Comparison of ENCODE assay signal across 21 cellular contexts in genomic region chr4:4735870-4736269, GRCh38.
DNase-seq lines count a peak whose midpoint lies in the region; ATAC-seq, FAIRE-seq and TF ChIP-seq lines count a peak whose summit lies in the region.
"Had no signal": no experiment of that assay in that cellular context is flagged by ENCODE, and none has a peak within 500 bp of the region (broad histone marks: within the 10 kb centered on the region; RNA-seq: fewer than 3 reads in every experiment).

No MANE protein-coding gene starts in this region.

- TF ChIP-seq CTCF in bronchial epithelial cell (IDR thresholded peaks at IDR 0.05; ENCODE audit: insufficient read depth, low read length, severe bottlenecking), result no peak

- peak; percentile 7 for DNase-seq in cardiac septum (ENCODE audit: low spot score)
- DNase-seq in Right ventricle myocardium superior, result no peak
- peak; percentile 4 for DNase-seq in bronchial epithelial cell (ENCODE audit: low read depth)
- DNase-seq in left kidney (ENCODE audit: low read depth, low spot score), result peak; percentile 33
- no peak for DNase-seq in NCI-H146 treated with DMSO at 0.1 percent for 48 hours (lab: John Stamatoyannopoulos, UW; ENCODE audit: unreplicated experiment)
- DNase-seq in activated CD4-positive, alpha-beta memory T cell treated with anti-CD3 and anti-CD28 coated beads for 36 hours, result no peak
- no peak for DNase-seq in activated CD4-positive, CD25-positive, alpha-beta regulatory T cell (lab: John Stamatoyannopoulos, UW)
- DNase-seq in SKM-1 treated with dmso at 0.1 percent for 144 hours (lab: John Stamatoyannopoulos, UW; ENCODE audit: unreplicated experiment), result no peak
- DNase-seq: activated CD4-positive, alpha-beta T cell treated with anti-CD3 and anti-CD28 coated beads for 36 hours; left cardiac atrium; NCI-H748 treated with DMSO at 0.1 percent for 48 hours; stimulated activated CD4-positive, alpha-beta T cell treated with anti-CD3 and anti-CD28 coated beads, Interleukin-2, amount 100 ng/mL, for 48 hours; stomach; upper lobe of left lung had no signal

- no peak for FAIRE-seq in bronchial epithelial cell (lab: Jason Lieb, UNC)
- FAIRE-seq: TTC549 had no signal

- H3K27ac Mint-ChIP-seq in activated CD4-positive, alpha-beta memory T cell treated with anti-CD3 and anti-CD28 coated beads for 36 hours, result no peak overlapping the region
- H3K27ac Mint-ChIP-seq: activated CD4-positive, alpha-beta T cell treated with anti-CD3 and anti-CD28 coated beads for 36 hours; activated naive CD8-positive, alpha-beta T cell; dendritic cell treated with granulocyte-macrophage colony-stimulating factor and Interleukin-4, amounts not matched to agents 40 ng/mL and 50 ng/mL, for 4 days had no signal

- no peaks in the 10 kb centered on the region for H3K4me1 Mint-ChIP-seq in activated CD4-positive, alpha-beta memory T cell treated with anti-CD3 and anti-CD28 coated beads for 36 hours (ENCODE audit: low read depth)
- H3K4me1 Mint-ChIP-seq: activated CD4-positive, alpha-beta T cell treated with anti-CD3 and anti-CD28 coated beads for 36 hours had no signal

- no peaks in the 10 kb centered on the region for H3K27me3 Mint-ChIP-seq in activated CD4-positive, alpha-beta memory T cell treated with anti-CD3 and anti-CD28 coated beads for 36 hours
- H3K27me3 Mint-ChIP-seq: activated CD4-positive, alpha-beta T cell treated with anti-CD3 and anti-CD28 coated beads for 36 hours; activated naive CD8-positive, alpha-beta T cell; dendritic cell treated with granulocyte-macrophage colony-stimulating factor and Interleukin-4, amounts not matched to agents 40 ng/mL and 50 ng/mL, for 4 days had no signal

- no peaks in the 10 kb centered on the region for H3K36me3 ChIP-seq in bronchial epithelial cell (ENCODE audit: control insufficient read depth, insufficient read depth, low read length)
- H3K36me3 ChIP-seq: BLaER1, breast epithelium, stomach, upper lobe of left lung had no signal

- H3K9me3 Mint-ChIP-seq in activated CD4-positive, alpha-beta memory T cell treated with anti-CD3 and anti-CD28 coated beads for 36 hours, result no peaks in the 10 kb centered on the region
- H3K9me3 Mint-ChIP-seq: dendritic cell treated with granulocyte-macrophage colony-stimulating factor and Interleukin-4, amounts not matched to agents 40 ng/mL and 50 ng/mL, for 4 days had no signal

- no peak overlapping the region for H3K4me3 ChIP-seq in bronchial epithelial cell (ENCODE audit: low read depth, low read length)
- H3K4me3 ChIP-seq: BLaER1, breast epithelium, smooth muscle cell, stomach, upper lobe of left lung had no signal

- no peak for ATAC-seq in Right ventricle myocardium superior (ENCODE audit: poor library complexity)
- ATAC-seq: activated CD4-positive, alpha-beta T cell treated with anti-CD3 and anti-CD28 coated beads for 36 hours; left cardiac atrium; Right ventricle myocardium inferior had no signal

- POLR2A ChIA-PET in activated CD4-positive, alpha-beta memory T cell treated with anti-CD3 and anti-CD28 coated beads for 36 hours (lab: Charles Lee), result no interaction called here

- CTCF ChIA-PET in activated CD4-positive, alpha-beta memory T cell treated with anti-CD3 and anti-CD28 coated beads for 36 hours (lab: Charles Lee), result no interaction called here

- peaks cover 2% of the 10 kb centered on the region for H3K36me3 Mint-ChIP-seq in activated CD4-positive, alpha-beta memory T cell treated with anti-CD3 and anti-CD28 coated beads for 36 hours

- intact Hi-C loops in cardiac septum (cut with DNase I), result no loop called here
- intact Hi-C loops in Right ventricle myocardium superior (cut with DNase I), result no loop called here
- intact Hi-C loops in activated CD4-positive, alpha-beta memory T cell treated with anti-CD3 and anti-CD28 coated beads for 36 hours (cut with micrococcal nuclease), result no loop called here

- no peaks in the 10 kb centered on the region for H3K27me3 ChIP-seq in bronchial epithelial cell (ENCODE audit: control insufficient read depth, insufficient read depth, low read length)
- H3K27me3 ChIP-seq: BLaER1, breast epithelium, stomach, upper lobe of left lung had no signal

- H3K4me3 Mint-ChIP-seq in activated CD4-positive, alpha-beta memory T cell treated with anti-CD3 and anti-CD28 coated beads for 36 hours, result no peak overlapping the region
- H3K4me3 Mint-ChIP-seq: activated CD4-positive, alpha-beta T cell treated with anti-CD3 and anti-CD28 coated beads for 36 hours; activated naive CD8-positive, alpha-beta T cell; dendritic cell treated with granulocyte-macrophage colony-stimulating factor and Interleukin-4, amounts not matched to agents 40 ng/mL and 50 ng/mL, for 4 days had no signal

Comparison
In these comparisons a context has a peak if more than half of its experiments do, and no peak if none do; other contexts are left out.
1. DNase-seq: peak in cardiac septum (single experiment), bronchial epithelial cell (single experiment) and left kidney (single experiment); none in Right ventricle myocardium superior (single experiment), NCI-H146 treated with DMSO at 0.1 percent for 48 hours (single experiment), activated CD4-positive, alpha-beta memory T cell treated with anti-CD3 and anti-CD28 coated beads for 36 hours (single experiment), activated CD4-positive, CD25-positive, alpha-beta regulatory T cell (0 of 4) and SKM-1 treated with dmso at 0.1 percent for 144 hours (single experiment).